ENCODE assay signal across 9 cellular contexts in the genomic region with DNA sequence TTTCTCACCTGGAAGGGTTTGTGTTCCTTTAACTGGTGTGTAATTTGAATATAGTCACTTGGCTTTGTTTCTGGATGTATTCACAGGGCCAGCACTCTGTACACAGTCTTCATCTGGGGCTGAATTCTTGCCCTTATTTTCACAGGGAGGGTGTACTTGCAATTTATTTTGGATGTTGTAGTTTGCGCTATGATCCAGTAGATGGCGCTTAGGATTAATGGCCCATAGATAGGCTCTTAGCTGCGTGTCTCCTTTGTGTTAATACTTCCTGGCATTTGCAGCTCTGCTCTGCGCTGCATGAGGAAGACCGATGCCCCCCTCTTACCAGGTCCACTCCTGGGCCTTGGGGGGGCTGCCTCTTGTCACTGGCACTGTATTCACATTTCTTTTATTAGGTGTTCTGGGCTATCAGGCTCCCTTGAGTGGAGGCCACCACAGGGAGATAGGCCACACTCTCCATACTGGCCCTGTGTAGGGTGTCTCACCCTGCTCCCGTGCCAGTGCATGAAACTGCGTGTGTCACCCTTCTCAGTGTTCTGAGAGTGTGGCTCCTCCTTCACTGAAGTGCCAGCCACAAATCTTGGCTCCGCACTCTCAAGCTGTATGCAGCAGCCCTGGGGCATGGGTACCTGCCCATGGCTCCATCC.
DNase-seq lines count a peak whose midpoint lies in the region; ATAC-seq and TF ChIP-seq lines count a peak whose summit lies in the region.
"Had no signal": no experiment of that assay in that cellular context is flagged by ENCODE, and none has a peak within 500 bp of the region (broad histone marks: within the 10 kb centered on the region; RNA-seq: fewer than 3 reads in every experiment).

No MANE protein-coding gene starts in this region.

- no peak overlapping the region for H3K4me3 ChIP-seq in BJ (ENCODE audit: low read depth, low read length)
- H3K4me3 ChIP-seq in GM12864 (ENCODE audit: low read depth, low read length), result no peak overlapping the region
- no peak overlapping the region for H3K4me3 ChIP-seq in HEK293 (ENCODE audit: low read depth, low read length)
- no peak overlapping the region for H3K4me3 ChIP-seq in MM.1S (ENCODE audit: low read length)
- no peak overlapping the region for H3K4me3 ChIP-seq in uterus

- POLR2A ChIA-PET in BJ (lab: Charles Lee), result no interaction called here
- POLR2A ChIA-PET in HEK293 (lab: Yijun Ruan, JAX), result no interaction called here
- POLR2A ChIA-PET in activated CD8-positive, alpha-beta T cell treated with anti-CD3 and anti-CD28 coated beads for 36 hours (lab: Charles Lee), result no interaction called here

- H3K9me3 ChIP-seq in HEK293 (ENCODE audit: control insufficient read depth, insufficient read depth, low read depth, low read length), result no peaks in the 10 kb centered on the region
- H3K9me3 ChIP-seq in MM.1S (replicated peaks; ENCODE audit: insufficient read depth, low read length), result no peaks in the 10 kb centered on the region
- no peaks in the 10 kb centered on the region for H3K9me3 ChIP-seq in uterus

- H4K20me1 ChIP-seq in MM.1S (ENCODE audit: insufficient read depth, low read length), result no peaks in the 10 kb centered on the region

- no peaks in the 10 kb centered on the region for H3K79me2 ChIP-seq in MM.1S (ENCODE audit: low read length)

- H3K36me3 ChIP-seq in BJ (ENCODE audit: control insufficient read depth, insufficient read depth, low read length) (no peaks in the 10 kb centered on the region), HEK293 (ENCODE audit: control insufficient read depth in 2 of 2, insufficient read depth in 1 of 2, low read length in 2 of 2) (no peaks in the 10 kb centered on the region), MM.1S (replicated peaks; ENCODE audit: insufficient read depth, low read length) (no peaks in the 10 kb centered on the region), uterus (no peaks in the 10 kb centered on the region)

- no peak overlapping the region for H3K9ac ChIP-seq in MM.1S (ENCODE audit: low read length)

- H3K27me3 Mint-ChIP-seq in activated CD8-positive, alpha-beta T cell treated with anti-CD3 and anti-CD28 coated beads for 36 hours, result no peaks in the 10 kb centered on the region

- H3K4me1 ChIP-seq in HEK293 (ENCODE audit: control insufficient read depth, insufficient read depth, low read length) (no peaks in the 10 kb centered on the region), MM.1S (ENCODE audit: low read length) (no peaks in the 10 kb centered on the region), uterus (no peaks in the 10 kb centered on the region)

- no peak overlapping the region for H3K4me3 Mint-ChIP-seq in activated CD8-positive, alpha-beta T cell treated with anti-CD3 and anti-CD28 coated beads for 36 hours
- H3K4me3 Mint-ChIP-seq: T-helper 1 cell treated with Interleukin-12 subunit alpha and Interleukin-12 subunit beta and Interleukin-4 antibody, amounts not matched to agents 30 μg/mL and 1 μg/mL, for 36 hours had no signal

- CTCF ChIA-PET in BJ (lab: Yijun Ruan, JAX), result interaction anchor here (1.3 kb wide), 2 partner anchors 44 to 618 kb away, joined by 4 read pairs; no protein-coding TSS in a partner anchor
- CTCF ChIA-PET in HEK293 (lab: Yijun Ruan, JAX), result interaction anchor here (0.5 to 3.6 kb wide), 15 partner anchors 11 to 1345 kb away, joined by 3 to 26 read pairs (median 4); no protein-coding TSS in a partner anchor
- CTCF ChIA-PET in activated CD8-positive, alpha-beta T cell treated with anti-CD3 and anti-CD28 coated beads for 36 hours (lab: Charles Lee), result interaction anchor here (0.6 to 1.3 kb wide), 5 partner anchors 10 to 618 kb away, joined by 3 read pairs; no protein-coding TSS in a partner anchor

- H3K4me2 ChIP-seq in MM.1S (ENCODE audit: low read depth, low read length), result no peak overlapping the region

- DNase-seq in BJ (ENCODE audit: low read depth), result no peak
- no peak for DNase-seq in GM12864 (ENCODE audit: low read depth)
- DNase-seq in MM.1S, result peak; percentile 44
- no peak for DNase-seq in activated CD8-positive, alpha-beta T cell treated with anti-CD3 and anti-CD28 coated beads for 36 hours
- peak; percentile 52 for DNase-seq in kidney tubule cell (ENCODE audit: low spot score)
- no peak for DNase-seq in uterus
- DNase-seq in midbrain (lab: John Stamatoyannopoulos, UW), result no peak

- H3F3A ChIP-seq in MM.1S (ENCODE audit: insufficient read depth, low read length), result no peaks in the 10 kb centered on the region

- H3K36me3 Mint-ChIP-seq in activated CD8-positive, alpha-beta T cell treated with anti-CD3 and anti-CD28 coated beads for 36 hours (ENCODE audit: low read depth), result no peaks in the 10 kb centered on the region

- H2AFZ ChIP-seq in MM.1S (ENCODE audit: low read length), result 0 out of 2 replicates have a peak overlapping the region, but pooled peaks have one; percentile 5

- TF ChIP-seq POLR2A in uterus (IDR thresholded peaks at IDR 0.05), result no peak

- H3K27ac ChIP-seq in HEK293 (ENCODE audit: extremely low read depth, low read depth, low read length) (no peak overlapping the region), MM.1S (ENCODE audit: low read length) (no peak overlapping the region), uterus (no peak overlapping the region)

- H3K9me3 Mint-ChIP-seq in activated CD8-positive, alpha-beta T cell treated with anti-CD3 and anti-CD28 coated beads for 36 hours, result no peaks in the 10 kb centered on the region
- H3K9me3 Mint-ChIP-seq: T-helper 1 cell treated with Interleukin-12 subunit alpha and Interleukin-12 subunit beta and Interleukin-4 antibody, amounts not matched to agents 30 μg/mL and 1 μg/mL, for 36 hours had no signal

- H3K4me1 Mint-ChIP-seq in activated CD8-positive, alpha-beta T cell treated with anti-CD3 and anti-CD28 coated beads for 36 hours (ENCODE audit: low read depth), result no peaks in the 10 kb centered on the region

- no peaks in the 10 kb centered on the region for H3K9me2 ChIP-seq in MM.1S (replicated peaks; ENCODE audit: insufficient read depth, low read length)

- no peak overlapping the region for H3K27ac Mint-ChIP-seq in activated CD8-positive, alpha-beta T cell treated with anti-CD3 and anti-CD28 coated beads for 36 hours
- H3K27ac Mint-ChIP-seq: T-helper 1 cell treated with Interleukin-12 subunit alpha and Interleukin-12 subunit beta and Interleukin-4 antibody, amounts not matched to agents 30 μg/mL and 1 μg/mL, for 36 hours had no signal

- intact Hi-C loops in activated CD8-positive, alpha-beta T cell treated with anti-CD3 and anti-CD28 coated beads for 36 hours (cut with micrococcal nuclease), result loop anchor here (5.0 kb wide), 1 partner anchor 619 kb away; no protein-coding TSS in a partner anchor
- intact Hi-C loops in uterus (cut with DNase I; ENCODE audit: low total_unique reads), result no loop called here

- peak; percentile 45 for ATAC-seq in activated CD8-positive, alpha-beta T cell treated with anti-CD3 and anti-CD28 coated beads for 36 hours

- no peaks in the 10 kb centered on the region for H3K27me3 ChIP-seq in BJ (ENCODE audit: control insufficient read depth, insufficient read depth, low read length)
- no peaks in the 10 kb centered on the region for H3K27me3 ChIP-seq in MM.1S (replicated peaks; ENCODE audit: insufficient read depth, low read length)
- no peaks in the 10 kb centered on the region for H3K27me3 ChIP-seq in uterus

- TF ChIP-seq CTCF in BJ (IDR thresholded peaks at IDR 0.05; ENCODE audit: insufficient read depth, low read depth, low read length) (peak; percentile 44; the same call in 1 of the 2 replicates), GM12864 (IDR thresholded peaks at IDR 0.05; ENCODE audit: low read depth, low read length, missing control alignments) (peak; percentile 63), HEK293 (tag by site-specific recombination; IDR thresholded peaks at IDR 0.05) (0 out of 2 replicates have a peak, but pooled peaks have one; percentile 26), MM.1S (IDR thresholded peaks at IDR 0.05; ENCODE audit: low read length) (peak; percentile 67), uterus (IDR thresholded peaks at IDR 0.05) (peak; percentile 22 to 45 (median 32))
- peak; percentile 29 for TF ChIP-seq CTCF in activated CD8-positive, alpha-beta T cell treated with anti-CD3 and anti-CD28 coated beads for 36 hours (IDR thresholded peaks at IDR 0.05)

TF ChIP-seq in HEK293, 187 proteins besides CTCF, POLR2A, EP300 and RAD21:
- peak; percentile 85 for TF ChIP-seq ZNF654 (tag by site-specific recombination; IDR thresholded peaks at IDR 0.05; ENCODE audit: low read depth)
- TF ChIP-seq ZNF112 (tag by site-specific recombination; IDR thresholded peaks at IDR 0.05), result no peak

Comparison
In these comparisons a context has a peak if more than half of its experiments do, and no peak if none do; other contexts are left out.
1. DNase-seq: peak in MM.1S (single experiment) and kidney tubule cell (single experiment); none in BJ (single experiment), GM12864 (single experiment), activated CD8-positive, alpha-beta T cell treated with anti-CD3 and anti-CD28 coated beads for 36 hours (single experiment), uterus (0 of 2) and midbrain (single experiment).
2. Peak in every context shown above with its lines, with median percentiles within 50 percentile points of each other: CTCF ChIP-seq.